ENCODE assay signal across 1 cellular context in genomic region chr13:44112700-44113329, GRCh38.
TF ChIP-seq lines count a peak whose summit lies in the region.

No MANE protein-coding gene starts in this region.

TF ChIP-seq in H1, 55 proteins besides CTCF, POLR2A, EP300 and RAD21 (continued from another document):
- TF ChIP-seq, protein P1, sequence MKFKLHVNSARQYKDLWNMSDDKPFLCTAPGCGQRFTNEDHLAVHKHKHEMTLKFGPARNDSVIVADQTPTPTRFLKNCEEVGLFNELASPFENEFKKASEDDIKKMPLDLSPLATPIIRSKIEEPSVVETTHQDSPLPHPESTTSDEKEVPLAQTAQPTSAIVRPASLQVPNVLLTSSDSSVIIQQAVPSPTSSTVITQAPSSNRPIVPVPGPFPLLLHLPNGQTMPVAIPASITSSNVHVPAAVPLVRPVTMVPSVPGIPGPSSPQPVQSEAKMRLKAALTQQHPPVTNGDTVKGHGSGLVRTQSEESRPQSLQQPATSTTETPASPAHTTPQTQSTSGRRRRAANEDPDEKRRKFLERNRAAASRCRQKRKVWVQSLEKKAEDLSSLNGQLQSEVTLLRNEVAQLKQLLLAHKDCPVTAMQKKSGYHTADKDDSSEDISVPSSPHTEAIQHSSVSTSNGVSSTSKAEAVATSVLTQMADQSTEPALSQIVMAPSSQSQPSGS (IDR thresholded peaks at IDR 0.05; ENCODE audit: low read length): no peak
- TF ChIP-seq RBBP5 (IDR thresholded peaks at IDR 0.05; ENCODE audit: borderline replicate concordance, low read depth, low read length) (no peak), TBP (IDR thresholded peaks at IDR 0.05; ENCODE audit: low read depth, low read length) (no peak), FOSL1 (IDR thresholded peaks at IDR 0.05; ENCODE audit: insufficient read depth, low read depth, low read length) (no peak), SUZ12 (IDR thresholded peaks at IDR 0.05; ENCODE audit: low read length) (no peak), YY1 (IDR thresholded peaks at IDR 0.05; ENCODE audit: low read depth, low read length) (no peak), HDAC2 (IDR thresholded peaks at IDR 0.05; ENCODE audit: borderline replicate concordance in 1 of 2, low read depth in 2 of 2, low read length in 2 of 2) (no peak), RFX5 (IDR thresholded peaks at IDR 0.05; ENCODE audit: borderline replicate concordance, low read depth, low read length) (no peak), HDAC6 (IDR thresholded peaks at IDR 0.05; ENCODE audit: low read depth, low read length) (no peak), BACH1 (IDR thresholded peaks at IDR 0.05; ENCODE audit: low read length) (no peak), TAF7 (optimal IDR thresholded peaks at IDR 0.05; ENCODE audit: borderline replicate concordance, low read depth, low read length) (no peak), SIX5 (IDR thresholded peaks at IDR 0.05; ENCODE audit: low read depth, low read length) (no peak), TAF1 (IDR thresholded peaks at IDR 0.05; ENCODE audit: low read depth, low read length) (no peak), SP1 (IDR thresholded peaks at IDR 0.05; ENCODE audit: low read depth, low read length) (no peak), TCF12 (IDR thresholded peaks at IDR 0.05; ENCODE audit: low read depth, low read length) (no peak)
- TF ChIP-seq, protein P2, sequence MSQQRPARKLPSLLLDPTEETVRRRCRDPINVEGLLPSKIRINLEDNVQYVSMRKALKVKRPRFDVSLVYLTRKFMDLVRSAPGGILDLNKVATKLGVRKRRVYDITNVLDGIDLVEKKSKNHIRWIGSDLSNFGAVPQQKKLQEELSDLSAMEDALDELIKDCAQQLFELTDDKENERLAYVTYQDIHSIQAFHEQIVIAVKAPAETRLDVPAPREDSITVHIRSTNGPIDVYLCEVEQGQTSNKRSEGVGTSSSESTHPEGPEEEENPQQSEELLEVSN (IDR thresholded peaks at IDR 0.05): no peak
- TF ChIP-seq, protein P3, sequence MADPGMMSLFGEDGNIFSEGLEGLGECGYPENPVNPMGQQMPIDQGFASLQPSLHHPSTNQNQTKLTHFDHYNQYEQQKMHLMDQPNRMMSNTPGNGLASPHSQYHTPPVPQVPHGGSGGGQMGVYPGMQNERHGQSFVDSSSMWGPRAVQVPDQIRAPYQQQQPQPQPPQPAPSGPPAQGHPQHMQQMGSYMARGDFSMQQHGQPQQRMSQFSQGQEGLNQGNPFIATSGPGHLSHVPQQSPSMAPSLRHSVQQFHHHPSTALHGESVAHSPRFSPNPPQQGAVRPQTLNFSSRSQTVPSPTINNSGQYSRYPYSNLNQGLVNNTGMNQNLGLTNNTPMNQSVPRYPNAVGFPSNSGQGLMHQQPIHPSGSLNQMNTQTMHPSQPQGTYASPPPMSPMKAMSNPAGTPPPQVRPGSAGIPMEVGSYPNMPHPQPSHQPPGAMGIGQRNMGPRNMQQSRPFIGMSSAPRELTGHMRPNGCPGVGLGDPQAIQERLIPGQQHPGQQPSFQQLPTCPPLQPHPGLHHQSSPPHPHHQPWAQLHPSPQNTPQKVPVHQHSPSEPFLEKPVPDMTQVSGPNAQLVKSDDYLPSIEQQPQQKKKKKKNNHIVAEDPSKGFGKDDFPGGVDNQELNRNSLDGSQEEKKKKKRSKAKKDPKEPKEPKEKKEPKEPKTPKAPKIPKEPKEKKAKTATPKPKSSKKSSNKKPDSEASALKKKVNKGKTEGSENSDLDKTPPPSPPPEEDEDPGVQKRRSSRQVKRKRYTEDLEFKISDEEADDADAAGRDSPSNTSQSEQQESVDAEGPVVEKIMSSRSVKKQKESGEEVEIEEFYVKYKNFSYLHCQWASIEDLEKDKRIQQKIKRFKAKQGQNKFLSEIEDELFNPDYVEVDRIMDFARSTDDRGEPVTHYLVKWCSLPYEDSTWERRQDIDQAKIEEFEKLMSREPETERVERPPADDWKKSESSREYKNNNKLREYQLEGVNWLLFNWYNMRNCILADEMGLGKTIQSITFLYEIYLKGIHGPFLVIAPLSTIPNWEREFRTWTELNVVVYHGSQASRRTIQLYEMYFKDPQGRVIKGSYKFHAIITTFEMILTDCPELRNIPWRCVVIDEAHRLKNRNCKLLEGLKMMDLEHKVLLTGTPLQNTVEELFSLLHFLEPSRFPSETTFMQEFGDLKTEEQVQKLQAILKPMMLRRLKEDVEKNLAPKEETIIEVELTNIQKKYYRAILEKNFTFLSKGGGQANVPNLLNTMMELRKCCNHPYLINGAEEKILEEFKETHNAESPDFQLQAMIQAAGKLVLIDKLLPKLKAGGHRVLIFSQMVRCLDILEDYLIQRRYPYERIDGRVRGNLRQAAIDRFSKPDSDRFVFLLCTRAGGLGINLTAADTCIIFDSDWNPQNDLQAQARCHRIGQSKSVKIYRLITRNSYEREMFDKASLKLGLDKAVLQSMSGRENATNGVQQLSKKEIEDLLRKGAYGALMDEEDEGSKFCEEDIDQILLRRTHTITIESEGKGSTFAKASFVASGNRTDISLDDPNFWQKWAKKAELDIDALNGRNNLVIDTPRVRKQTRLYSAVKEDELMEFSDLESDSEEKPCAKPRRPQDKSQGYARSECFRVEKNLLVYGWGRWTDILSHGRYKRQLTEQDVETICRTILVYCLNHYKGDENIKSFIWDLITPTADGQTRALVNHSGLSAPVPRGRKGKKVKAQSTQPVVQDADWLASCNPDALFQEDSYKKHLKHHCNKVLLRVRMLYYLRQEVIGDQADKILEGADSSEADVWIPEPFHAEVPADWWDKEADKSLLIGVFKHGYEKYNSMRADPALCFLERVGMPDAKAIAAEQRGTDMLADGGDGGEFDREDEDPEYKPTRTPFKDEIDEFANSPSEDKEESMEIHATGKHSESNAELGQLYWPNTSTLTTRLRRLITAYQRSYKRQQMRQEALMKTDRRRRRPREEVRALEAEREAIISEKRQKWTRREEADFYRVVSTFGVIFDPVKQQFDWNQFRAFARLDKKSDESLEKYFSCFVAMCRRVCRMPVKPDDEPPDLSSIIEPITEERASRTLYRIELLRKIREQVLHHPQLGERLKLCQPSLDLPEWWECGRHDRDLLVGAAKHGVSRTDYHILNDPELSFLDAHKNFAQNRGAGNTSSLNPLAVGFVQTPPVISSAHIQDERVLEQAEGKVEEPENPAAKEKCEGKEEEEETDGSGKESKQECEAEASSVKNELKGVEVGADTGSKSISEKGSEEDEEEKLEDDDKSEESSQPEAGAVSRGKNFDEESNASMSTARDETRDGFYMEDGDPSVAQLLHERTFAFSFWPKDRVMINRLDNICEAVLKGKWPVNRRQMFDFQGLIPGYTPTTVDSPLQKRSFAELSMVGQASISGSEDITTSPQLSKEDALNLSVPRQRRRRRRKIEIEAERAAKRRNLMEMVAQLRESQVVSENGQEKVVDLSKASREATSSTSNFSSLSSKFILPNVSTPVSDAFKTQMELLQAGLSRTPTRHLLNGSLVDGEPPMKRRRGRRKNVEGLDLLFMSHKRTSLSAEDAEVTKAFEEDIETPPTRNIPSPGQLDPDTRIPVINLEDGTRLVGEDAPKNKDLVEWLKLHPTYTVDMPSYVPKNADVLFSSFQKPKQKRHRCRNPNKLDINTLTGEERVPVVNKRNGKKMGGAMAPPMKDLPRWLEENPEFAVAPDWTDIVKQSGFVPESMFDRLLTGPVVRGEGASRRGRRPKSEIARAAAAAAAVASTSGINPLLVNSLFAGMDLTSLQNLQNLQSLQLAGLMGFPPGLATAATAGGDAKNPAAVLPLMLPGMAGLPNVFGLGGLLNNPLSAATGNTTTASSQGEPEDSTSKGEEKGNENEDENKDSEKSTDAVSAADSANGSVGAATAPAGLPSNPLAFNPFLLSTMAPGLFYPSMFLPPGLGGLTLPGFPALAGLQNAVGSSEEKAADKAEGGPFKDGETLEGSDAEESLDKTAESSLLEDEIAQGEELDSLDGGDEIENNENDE (IDR thresholded peaks at IDR 0.05; ENCODE audit: insufficient replicate concordance, low read length): no peak
